Comparison of ENCODE assay signal across 22 cellular contexts in the genomic region with DNA sequence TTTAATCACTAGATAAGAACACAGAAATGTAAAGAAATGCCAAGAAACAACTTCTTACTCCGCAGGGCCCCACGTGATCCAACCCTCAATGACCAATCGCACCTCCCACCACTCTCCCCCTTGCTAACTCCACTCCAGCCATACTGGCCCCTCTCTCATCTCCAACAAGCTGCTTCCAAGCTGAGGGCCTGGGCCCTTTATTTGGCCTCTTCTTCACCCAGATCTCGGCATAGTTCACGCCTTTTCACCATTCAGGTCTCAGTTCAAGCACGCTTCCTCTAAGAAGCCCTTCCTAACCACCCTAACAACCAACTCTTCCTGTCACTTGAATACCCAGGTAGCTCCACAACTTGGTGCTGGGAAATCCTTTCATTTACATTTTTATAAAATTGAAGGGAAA.
"Had no signal": no experiment of that assay in that cellular context is flagged by ENCODE, and none has a peak within 500 bp of the region (broad histone marks: within the 10 kb centered on the region; RNA-seq: fewer than 3 reads in every experiment).

No MANE protein-coding gene starts in this region.

- H3K9ac ChIP-seq: SK-N-SH had no signal

- H3K27ac ChIP-seq: ascending aorta, brain microvascular endothelial cell, VCaP had no signal

- H3K27me3 ChIP-seq: adrenal gland, ascending aorta, brain microvascular endothelial cell, spleen, upper lobe of left lung had no signal

- H3K27me3 Mint-ChIP-seq: activated CD4-positive, alpha-beta memory T cell treated with anti-CD3 and anti-CD28 coated beads, Interleukin-2, amount 10 ng/mL, durations not matched to agents 7 days and 5 days; activated naive CD4-positive, alpha-beta T cell treated with anti-CD3 and anti-CD28 coated beads, Interleukin-2, amount 50 U/mL, for 24 hours had no signal

- H3K4me2 ChIP-seq: SK-N-SH had no signal

- H3K4me3 Mint-ChIP-seq: activated CD4-positive, alpha-beta memory T cell treated with anti-CD3 and anti-CD28 coated beads, Interleukin-2, amount 10 ng/mL, durations not matched to agents 7 days and 5 days; activated CD4-positive, alpha-beta T cell treated with anti-CD3 and anti-CD28 coated beads, Interleukin-2, amount 10 ng/mL, durations not matched to agents 24 days and 14 days; activated naive CD4-positive, alpha-beta T cell treated with anti-CD3 and anti-CD28 coated beads, Interleukin-2, amount 50 U/mL, for 24 hours; activated T-helper 1 cell treated with anti-CD3 and anti-CD28 coated beads, Interleukin-12 subunit alpha, Interleukin-12 subunit beta, Interleukin-2, Interleukin-4 antibody, amounts not matched to agents 30 ng/mL and 10 ng/mL and 1 ng/mL, durations not matched to agents 14 hours and 24 hours and 36 hours; T-helper 2 cell treated with Interferon-gamma antibody and Interleukin-4, amounts not matched to agents 5 μg/mL and 100 μg/mL, for 36 hours had no signal

- H3K36me3 ChIP-seq: adrenal gland, ascending aorta, brain microvascular endothelial cell, upper lobe of left lung had no signal

- H3K9me3 Mint-ChIP-seq: activated CD4-positive, alpha-beta memory T cell treated with anti-CD3 and anti-CD28 coated beads, Interleukin-2, amount 10 ng/mL, durations not matched to agents 7 days and 5 days; activated naive CD4-positive, alpha-beta T cell treated with anti-CD3 and anti-CD28 coated beads, Interleukin-2, amount 50 U/mL, for 24 hours; T-helper 2 cell treated with Interferon-gamma antibody and Interleukin-4, amounts not matched to agents 5 μg/mL and 100 μg/mL, for 36 hours had no signal

- DNase-seq: activated CD4-positive, alpha-beta memory T cell treated with anti-CD3 and anti-CD28 coated beads, Interleukin-2, amount 10 ng/mL, durations not matched to agents 7 days and 5 days; activated CD4-positive, alpha-beta T cell treated with anti-CD3 and anti-CD28 coated beads, Interleukin-2, amount 10 ng/mL, durations not matched to agents 24 days and 14 days; activated gamma-delta T cell treated with Interleukin-2 at 50 U/mL for 16 hours; adrenal gland; central memory CD4-positive, alpha-beta T cell; hypothalamus; mesenchymal stem cell; SK-N-SH; spleen; stimulated activated CD4-positive, alpha-beta T cell treated with anti-CD3 and anti-CD28 coated beads, Interleukin-4, amount 100 ng/mL, for 1 hour; stimulated activated naive CD4-positive, alpha-beta T cell treated with Interleukin-2 at 50 U/mL for 16 hours; upper lobe of left lung had no signal

- ATAC-seq: activated CD4-positive, CD25-positive, alpha-beta regulatory T cell treated with anti-CD3 and anti-CD28 coated beads, Interleukin-2, amount 50 U/mL, for 24 hours had no signal

- FAIRE-seq: colon, frontal cortex, islet of Langerhans had no signal

- H3K9me3 ChIP-seq: adrenal gland, ascending aorta, SK-N-SH, spleen, upper lobe of left lung had no signal

- H3K4me3 ChIP-seq: adrenal gland, ascending aorta, spleen, upper lobe of left lung had no signal

- H3K27ac Mint-ChIP-seq: activated CD4-positive, alpha-beta memory T cell treated with anti-CD3 and anti-CD28 coated beads, Interleukin-2, amount 10 ng/mL, durations not matched to agents 7 days and 5 days; activated CD4-positive, alpha-beta T cell treated with anti-CD3 and anti-CD28 coated beads, Interleukin-2, amount 10 ng/mL, durations not matched to agents 24 days and 14 days; activated naive CD4-positive, alpha-beta T cell treated with anti-CD3 and anti-CD28 coated beads, Interleukin-2, amount 50 U/mL, for 24 hours; activated T-helper 1 cell treated with anti-CD3 and anti-CD28 coated beads, Interleukin-12 subunit alpha, Interleukin-12 subunit beta, Interleukin-2, Interleukin-4 antibody, amounts not matched to agents 30 ng/mL and 10 ng/mL and 1 ng/mL, durations not matched to agents 14 hours and 24 hours and 36 hours; T-helper 2 cell treated with Interferon-gamma antibody and Interleukin-4, amounts not matched to agents 5 μg/mL and 100 μg/mL, for 36 hours had no signal
